24 cellular contexts compared by ENCODE assay signal in the genomic region with DNA sequence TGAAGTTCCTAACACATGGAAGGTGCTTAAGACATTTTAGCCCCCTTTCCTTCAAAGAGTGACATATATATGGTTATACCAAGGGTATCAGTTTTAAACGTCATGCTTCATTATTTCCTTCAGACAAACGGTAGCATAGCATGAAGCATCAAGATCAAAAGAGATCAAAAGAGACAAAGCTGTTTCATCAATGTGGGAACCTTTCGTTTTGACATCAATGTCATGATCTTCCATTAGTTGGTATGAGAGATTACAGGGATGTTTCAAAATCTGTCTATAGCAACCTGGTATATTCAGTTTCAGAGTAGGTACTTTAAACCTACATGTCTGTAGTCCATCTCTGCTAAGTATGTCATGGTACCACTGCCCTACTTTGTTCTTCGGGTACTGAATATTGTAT.
"Had no signal": no experiment of that assay in that cellular context is flagged by ENCODE, and none has a peak within 500 bp of the region (broad histone marks: within the 10 kb centered on the region; RNA-seq: fewer than 3 reads in every experiment).

No MANE protein-coding gene starts in this region.

- H3K4me1 ChIP-seq: esophagus squamous epithelium, gastrocnemius medialis, left ventricle myocardium inferior, sigmoid colon, upper lobe of right lung had no signal

- ATAC-seq: gastrocnemius medialis; natural killer cell; SK-N-SH treated with all-trans-retinoic acid at 6 μM for 48 hours; stimulated activated naive B cell treated with anti-CD40 and anti-IgM and Interleukin-4, amounts not matched to agents 10 μg/mL and 1 μg/mL and 100 μg/mL, for 72 hours; upper lobe of right lung; WTC11 had no signal

- DNase-seq: activated CD4-positive, alpha-beta memory T cell treated with anti-CD3 and anti-CD28 coated beads, Interleukin-2, amount 10 ng/mL, durations not matched to agents 7 days and 5 days; activated CD4-positive, alpha-beta T cell treated with anti-CD3 and anti-CD28 coated beads, Interleukin-2, amount 10 ng/mL, durations not matched to agents 24 days and 14 days; activated gamma-delta T cell treated with Interleukin-2 at 50 U/mL for 16 hours; cortex of kidney; endodermal cell; esophagus squamous epithelium; gastrocnemius medialis; hippocampal formation; kidney glomerular epithelial cell; left ventricle myocardium inferior; natural killer cell; retina; sigmoid colon; stimulated activated CD4-positive, alpha-beta T cell treated with anti-CD3 and anti-CD28 coated beads, Interleukin-15, amount 100 ng/mL, for 24 hours; stimulated activated CD8-positive, alpha-beta memory T cell treated with anti-CD3 and anti-CD28 coated beads, Interleukin-4, amount 100 ng/mL, for 48 hours; stimulated activated naive B cell treated with anti-CD40 and anti-IgM and Interleukin-4, amounts not matched to agents 10 μg/mL and 1 μg/mL and 100 μg/mL, for 72 hours; T-cell; T-helper 9 cell; upper lobe of right lung had no signal

- H3K4me1 Mint-ChIP-seq: endodermal cell; natural killer cell; stimulated activated naive B cell treated with anti-CD40 and anti-IgM and Interleukin-4, amounts not matched to agents 10 μg/mL and 1 μg/mL and 100 μg/mL, for 72 hours; WTC11 had no signal

- H3K9me3 Mint-ChIP-seq: activated CD4-positive, alpha-beta memory T cell treated with anti-CD3 and anti-CD28 coated beads, Interleukin-2, amount 10 ng/mL, durations not matched to agents 7 days and 5 days; activated CD4-positive, alpha-beta T cell treated with anti-CD3 and anti-CD28 coated beads, Interleukin-2, amount 10 ng/mL, durations not matched to agents 24 days and 14 days; activated T-helper 1 cell treated with anti-CD3 and anti-CD28 coated beads, Interleukin-12 subunit alpha, Interleukin-12 subunit beta, Interleukin-2, Interleukin-4 antibody, amounts not matched to agents 30 ng/mL and 10 ng/mL and 1 ng/mL, durations not matched to agents 14 hours and 24 hours and 36 hours; endodermal cell; natural killer cell; stimulated activated naive B cell treated with anti-CD40 and anti-IgM and Interleukin-4, amounts not matched to agents 10 μg/mL and 1 μg/mL and 100 μg/mL, for 72 hours; T-cell; WTC11 had no signal

- H3K27me3 ChIP-seq: esophagus squamous epithelium, gastrocnemius medialis, sigmoid colon, upper lobe of right lung had no signal

- H3K36me3 Mint-ChIP-seq: natural killer cell had no signal

- H3K27me3 Mint-ChIP-seq: activated CD4-positive, alpha-beta memory T cell treated with anti-CD3 and anti-CD28 coated beads, Interleukin-2, amount 10 ng/mL, durations not matched to agents 7 days and 5 days; activated CD4-positive, alpha-beta T cell treated with anti-CD3 and anti-CD28 coated beads, Interleukin-2, amount 10 ng/mL, durations not matched to agents 24 days and 14 days; progenitor cell of endocrine pancreas; stimulated activated naive B cell treated with anti-CD40 and anti-IgM and Interleukin-4, amounts not matched to agents 10 μg/mL and 1 μg/mL and 100 μg/mL, for 72 hours; T-cell had no signal

- H3K27ac ChIP-seq: esophagus squamous epithelium, gastrocnemius medialis, left ventricle myocardium inferior, sigmoid colon, upper lobe of right lung had no signal

- H3K9me3 ChIP-seq: esophagus squamous epithelium, gastrocnemius medialis, left ventricle myocardium inferior, sigmoid colon, upper lobe of right lung had no signal

- H3K27ac Mint-ChIP-seq: activated CD4-positive, alpha-beta memory T cell treated with anti-CD3 and anti-CD28 coated beads, Interleukin-2, amount 10 ng/mL, durations not matched to agents 7 days and 5 days; activated CD4-positive, alpha-beta T cell treated with anti-CD3 and anti-CD28 coated beads, Interleukin-2, amount 10 ng/mL, durations not matched to agents 24 days and 14 days; activated T-helper 1 cell treated with anti-CD3 and anti-CD28 coated beads, Interleukin-12 subunit alpha, Interleukin-12 subunit beta, Interleukin-2, Interleukin-4 antibody, amounts not matched to agents 30 ng/mL and 10 ng/mL and 1 ng/mL, durations not matched to agents 14 hours and 24 hours and 36 hours; endodermal cell; natural killer cell; progenitor cell of endocrine pancreas; stimulated activated naive B cell treated with anti-CD40 and anti-IgM and Interleukin-4, amounts not matched to agents 10 μg/mL and 1 μg/mL and 100 μg/mL, for 72 hours; WTC11 had no signal

- H3K4me3 ChIP-seq: esophagus squamous epithelium, gastrocnemius medialis, left ventricle myocardium inferior, sigmoid colon, smooth muscle cell, upper lobe of right lung had no signal

- H3K4me3 Mint-ChIP-seq: activated CD4-positive, alpha-beta memory T cell treated with anti-CD3 and anti-CD28 coated beads, Interleukin-2, amount 10 ng/mL, durations not matched to agents 7 days and 5 days; activated CD4-positive, alpha-beta T cell treated with anti-CD3 and anti-CD28 coated beads, Interleukin-2, amount 10 ng/mL, durations not matched to agents 24 days and 14 days; activated T-helper 1 cell treated with anti-CD3 and anti-CD28 coated beads, Interleukin-12 subunit alpha, Interleukin-12 subunit beta, Interleukin-2, Interleukin-4 antibody, amounts not matched to agents 30 ng/mL and 10 ng/mL and 1 ng/mL, durations not matched to agents 14 hours and 24 hours and 36 hours; endodermal cell; natural killer cell; stimulated activated naive B cell treated with anti-CD40 and anti-IgM and Interleukin-4, amounts not matched to agents 10 μg/mL and 1 μg/mL and 100 μg/mL, for 72 hours; T-cell; WTC11 had no signal
